8 cellular contexts compared by ENCODE assay signal in the genomic region with DNA sequence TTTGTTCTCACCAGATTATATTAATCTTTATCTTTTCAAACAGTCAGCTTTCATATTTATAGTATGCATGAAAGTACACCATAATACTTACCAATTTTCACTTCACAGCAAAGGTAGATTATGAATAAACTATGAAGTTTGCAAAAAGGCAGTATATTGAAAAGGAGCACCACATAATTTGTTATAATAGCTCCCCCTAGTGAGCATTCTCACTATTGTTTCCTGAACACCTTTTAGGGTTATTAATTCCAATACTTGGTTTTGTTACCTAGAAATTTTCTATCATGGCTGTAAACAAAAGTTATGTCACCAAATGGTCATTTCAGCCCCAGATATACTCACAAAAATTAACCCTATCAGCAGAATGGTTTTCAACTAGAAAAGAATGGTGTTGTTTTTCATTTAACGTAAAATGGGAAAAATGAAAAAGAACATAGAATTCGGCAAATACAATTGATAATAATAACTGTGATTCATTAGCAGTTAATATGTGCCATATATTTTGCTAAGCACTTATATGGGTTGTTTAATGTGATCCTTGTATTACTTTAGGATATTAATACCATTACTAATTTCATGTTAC. TPM values are rescaled to one million over a fixed set of nuclear protein-coding genes. Genes with fewer than 3 reads are reported as not detected.
DNase-seq lines count a peak whose midpoint lies in the region; ATAC-seq, FAIRE-seq and TF ChIP-seq lines count a peak whose summit lies in the region.

No MANE protein-coding gene starts in this region.

- no peaks in the 10 kb centered on the region for H4K20me1 ChIP-seq in HepG2 (ENCODE audit: insufficient read depth, low read length)

- FAIRE-seq in HepG2 (lab: Jason Lieb, UNC) = no peak

- TF ChIP-seq CTCF in GM10248 (IDR thresholded peaks at IDR 0.05; ENCODE audit: control extremely low read depth, extremely low read depth, low read depth, missing control alignments) (peak; percentile 48), HepG2 (CRISPR knock-in tag; IDR thresholded peaks at IDR 0.05) (peak; percentile 53)

- in situ Hi-C loops in HepG2 (cut with HindIII; ENCODE audit: extremely low pct_ligation_motif_present, low pct_unique_long_range_greater_than_20kb) = no loop called here

- no peaks in the 10 kb centered on the region for H3K36me3 ChIP-seq in HepG2 (replicated peaks in 1 of 2; ENCODE audit: control insufficient read depth in 1 of 2, insufficient read depth in 2 of 2, low read length in 2 of 2)

- POLR2A ChIA-PET in GM10248 (lab: Yijun Ruan, JAX) = no interaction called here
- POLR2A ChIA-PET in HepG2 (lab: Yijun Ruan, JAX) = no interaction called here

- no peaks in the 10 kb centered on the region for H3K9me3 ChIP-seq in HepG2 (ENCODE audit: low read length)

- H3K4me1 ChIP-seq in HepG2 (ENCODE audit: insufficient read depth, low read length) = no peaks in the 10 kb centered on the region

- CTCF ChIA-PET in GM10248 (lab: Yijun Ruan, JAX) = interaction anchor here (0.7 to 3.5 kb wide), 12 partner anchors 8 to 1020 kb away, joined by 3 to 21 read pairs (median 4); no protein-coding TSS in a partner anchor
- CTCF ChIA-PET in HepG2 (lab: Yijun Ruan, JAX; ENCODE audit: low intra/inter-chr PET ratio, low total read pairs) = no interaction called here

- 77% methylated on average over 2 of the region's 2 CpGs for WGBS in HepG2 (ENCODE audit: low lambda C conversion rate)

- 0 out of 5 replicates have a peak, but pooled peaks cover 0 to 4% of the 10 kb centered on the region in 2 experiments for H3K27me3 ChIP-seq in HepG2 (ENCODE audit: control insufficient read depth in 1 of 2, insufficient read depth in 2 of 2, low read length in 2 of 2)

- no peak overlapping the region for H3K9ac ChIP-seq in HepG2 (ENCODE audit: insufficient read depth, low read depth, low read length)

- intact Hi-C loops in HepG2 (cut with micrococcal nuclease; ENCODE audit: unreplicated experiment) = no loop called here

- no TSS peak for BruUV-seq in HepG2 (replicated peaks; lab: Mats Ljungman, UMichigan)

- no peak for TF ChIP-seq POLR2A in HepG2 (IDR thresholded peaks at IDR 0.05; ENCODE audit: insufficient read depth in 1 of 2, low read depth in 2 of 2, low read length in 2 of 2)

- no peak for TF ChIP-seq RAD21 in HepG2 (CRISPR knock-in tag; IDR thresholded peaks at IDR 0.05)

- ATAC-seq in HepG2 (peak; percentile 38; the same call in 1 of the 3 replicates), GM19463 (IDR thresholded peaks at IDR 0.05; ENCODE audit: unreplicated experiment) (no peak)

- TF ChIP-seq EP300 in HepG2 (IDR thresholded peaks at IDR 0.05; ENCODE audit: low read depth in 2 of 2, low read length in 2 of 2) (no peak), HepG2 (CRISPR knock-in tag; IDR thresholded peaks at IDR 0.05; ENCODE audit: borderline replicate concordance) (no peak)

- no peak overlapping the region for H3K4me3 ChIP-seq in HepG2 (replicated peaks in 1 of 3; ENCODE audit: insufficient read depth in 1 of 3, low read depth in 2 of 3, low read length in 3 of 3)

- no peak overlapping the region for H3K4me2 ChIP-seq in HepG2 (ENCODE audit: low read depth, low read length)

- H3K27ac ChIP-seq in HepG2 (ENCODE audit: extremely low read length, insufficient read depth, low read length) = no peak overlapping the region

- DNase-seq in A172 (ENCODE audit: low spot score) (peak; percentile 19), GM10248 (ENCODE audit: extremely low spot score) (peak; percentile 22), Kasumi-1 (lab: John Stamatoyannopoulos, UW) (peak; percentile 61 to 67), amniotic epithelial cell (ENCODE audit: low read depth) (peak; percentile 13), HepG2 (ENCODE audit: low spot score) (peak; percentile 16), foreskin melanocyte (no peak)
- no peak for DNase-seq in activated naive CD4-positive, alpha-beta T cell treated with anti-CD3 and anti-CD28 coated beads, Interleukin-2, amount 50 U/mL, for 16 hours

- H2AFZ ChIP-seq in HepG2 (ENCODE audit: low read length) = no peak overlapping the region

- no peaks in the 10 kb centered on the region for H3K79me2 ChIP-seq in HepG2 (ENCODE audit: insufficient read depth, low read length)

TF ChIP-seq in HepG2, 621 proteins besides CTCF, POLR2A, EP300 and RAD21:
- TF ChIP-seq SMC3 (IDR thresholded peaks at IDR 0.05; ENCODE audit: low read length) (peak; percentile 19; the same call in 1 of the 2 replicates), NFE2L1 (CRISPR knock-in tag; IDR thresholded peaks at IDR 0.05; ENCODE audit: borderline replicate concordance) (no peak)

RNA-seq across cellular contexts. Expression of gene NKX6-1, which starts 30.2 kb away (rescaled TPM):
- 0.34 and 0.55 TPM in 2 replicates for total RNA-seq in A172 (2014; rRNA removed; shearing (Covaris generic))
- total RNA-seq in HepG2 (2016; rRNA removed; fragmentation: Illumina TruSeq; extraction: Trizol) = not detected in 2 replicates
- not detected in 2 replicates for total RNA-seq in HepG2 (2016; cell fraction: cytosol; rRNA removed; fragmentation: Illumina TruSeq; extraction: Trizol; ENCODE audit: low read depth)
- total RNA-seq in HepG2 (2016; cell fraction: insoluble cytoplasmic fraction; rRNA removed; fragmentation: Illumina TruSeq; extraction: Trizol) = not detected in 2 replicates
- total RNA-seq in HepG2 (2016; cell fraction: membrane; rRNA removed; fragmentation: Illumina TruSeq; extraction: Trizol) = not detected in 2 replicates
- not detected in 2 replicates for total RNA-seq in HepG2 (2016; cell fraction: nucleus; rRNA removed; fragmentation: Illumina TruSeq; extraction: Trizol)
- not detected in 2 replicates for polyA plus RNA-seq in HepG2 (2011; rRNA removed)
- not detected in 2 replicates for polyA plus RNA-seq in HepG2 (2011; cell fraction: cytosol; rRNA removed)
- polyA plus RNA-seq in HepG2 (2011; cell fraction: nucleus; rRNA removed) = not detected in 2 replicates
- not detected in 2 replicates for polyA plus RNA-seq in HepG2 (2012)
- not detected in 2 replicates for polyA plus RNA-seq in HepG2 (2016; cell fraction: cytosol; fragmentation: Illumina TruSeq; extraction: Trizol; ENCODE audit: low read depth)
- not detected in 2 replicates for polyA plus RNA-seq in HepG2 (2016; cell fraction: insoluble cytoplasmic fraction; fragmentation: Illumina TruSeq; extraction: Trizol; ENCODE audit: low read depth)
- polyA plus RNA-seq in HepG2 (2016; cell fraction: membrane; fragmentation: Illumina TruSeq; extraction: Trizol; ENCODE audit: low read depth) = not detected in 2 replicates
- polyA plus RNA-seq in HepG2 (2016; cell fraction: nucleus; fragmentation: Illumina TruSeq; extraction: Trizol; ENCODE audit: insufficient read depth, low read depth) = not detected in 2 replicates
- not detected in 2 replicates for polyA minus RNA-seq in HepG2 (2011; rRNA and poly(A)+ RNA removed; ENCODE audit: low replicate concordance)
- polyA minus RNA-seq in HepG2 (2011; cell fraction: cytosol; rRNA and poly(A)+ RNA removed) = not detected in 2 replicates
- polyA minus RNA-seq in HepG2 (2011; cell fraction: nucleus; rRNA and poly(A)+ RNA removed) = not detected in 2 replicates

RNA-seq across cellular contexts. Expression of gene CDS1, which starts 53.7 kb away (rescaled TPM):
- total RNA-seq in A172 (2014; rRNA removed; shearing (Covaris generic)) = 3.0 and 3.2 TPM in 2 replicates
- 2.1 TPM in 2 replicates for total RNA-seq in HepG2 (2016; rRNA removed; fragmentation: Illumina TruSeq; extraction: Trizol)
- total RNA-seq in HepG2 (2016; cell fraction: cytosol; rRNA removed; fragmentation: Illumina TruSeq; extraction: Trizol; ENCODE audit: low read depth) = 0.40 and 0.44 TPM in 2 replicates
- total RNA-seq in HepG2 (2016; cell fraction: insoluble cytoplasmic fraction; rRNA removed; fragmentation: Illumina TruSeq; extraction: Trizol) = 1.8 and 2.1 TPM in 2 replicates
- total RNA-seq in HepG2 (2016; cell fraction: membrane; rRNA removed; fragmentation: Illumina TruSeq; extraction: Trizol) = 1.6 and 2.2 TPM in 2 replicates
- 3.1 and 3.2 TPM in 2 replicates for total RNA-seq in HepG2 (2016; cell fraction: nucleus; rRNA removed; fragmentation: Illumina TruSeq; extraction: Trizol)
- 3.1 and 3.2 TPM in 2 replicates for polyA plus RNA-seq in HepG2 (2011; rRNA removed)
- 1.7 and 2.9 TPM in 2 replicates for polyA plus RNA-seq in HepG2 (2011; cell fraction: cytosol; rRNA removed)
- 1.4 and 1.8 TPM in 2 replicates for polyA plus RNA-seq in HepG2 (2011; cell fraction: nucleus; rRNA removed)
- polyA plus RNA-seq in HepG2 (2012) = 1.7 and 1.8 TPM in 2 replicates
- 0.34 and 0.45 TPM in 2 replicates for polyA plus RNA-seq in HepG2 (2016; cell fraction: cytosol; fragmentation: Illumina TruSeq; extraction: Trizol; ENCODE audit: low read depth)
- polyA plus RNA-seq in HepG2 (2016; cell fraction: insoluble cytoplasmic fraction; fragmentation: Illumina TruSeq; extraction: Trizol; ENCODE audit: low read depth) = 2.3 and 3.1 TPM in 2 replicates
- polyA plus RNA-seq in HepG2 (2016; cell fraction: membrane; fragmentation: Illumina TruSeq; extraction: Trizol; ENCODE audit: low read depth) = 1.3 and 1.5 TPM in 2 replicates
- 3.3 and 4.5 TPM in 2 replicates for polyA plus RNA-seq in HepG2 (2016; cell fraction: nucleus; fragmentation: Illumina TruSeq; extraction: Trizol; ENCODE audit: insufficient read depth, low read depth)
- polyA minus RNA-seq in HepG2 (2011; rRNA and poly(A)+ RNA removed; ENCODE audit: low replicate concordance) = 1.4 and 5.8 TPM in 2 replicates
- polyA minus RNA-seq in HepG2 (2011; cell fraction: cytosol; rRNA and poly(A)+ RNA removed) = 2.6 and 2.7 TPM in 2 replicates
- 3.3 and 4.0 TPM in 2 replicates for polyA minus RNA-seq in HepG2 (2011; cell fraction: nucleus; rRNA and poly(A)+ RNA removed)

Comparison
In these comparisons a context has a peak if more than half of its experiments do, and no peak if none do; other contexts are left out.
1. DNase-seq: peak in A172 (single experiment), GM10248 (single experiment), Kasumi-1 (2 of 2), amniotic epithelial cell (single experiment) and HepG2 (single experiment); none in activated naive CD4-positive, alpha-beta T cell treated with anti-CD3 and anti-CD28 coated beads, Interleukin-2, amount 50 U/mL, for 16 hours (single experiment) and foreskin melanocyte (single experiment).